In genomic region chrX:123405231-123405630, GRCh38 we compare ENCODE assay signal across 18 cellular contexts.
DNase-seq lines count a peak whose midpoint lies in the region; ATAC-seq, FAIRE-seq and TF ChIP-seq lines count a peak whose summit lies in the region.
"Had no signal": no experiment of that assay in that cellular context is flagged by ENCODE, and none has a peak within 500 bp of the region (broad histone marks: within the 10 kb centered on the region; RNA-seq: fewer than 3 reads in every experiment).

No MANE protein-coding gene starts in this region.

- TF ChIP-seq RAD21 in A549 (conservative IDR thresholded peaks at IDR 0.05 in 1 of 2, IDR thresholded peaks at IDR 0.05 in 1 of 2), result no peak

- no peaks in the 10 kb centered on the region for H3K27me3 Mint-ChIP-seq in astrocyte (ENCODE audit: low read depth, unreplicated experiment)
- H3K27me3 Mint-ChIP-seq: B cell; CD4-positive, alpha-beta T cell had no signal

- H3K4me3 ChIP-seq in A549 (no peak overlapping the region), astrocyte (ENCODE audit: insufficient read depth, low read depth, low read length) (no peak overlapping the region)
- H3K4me3 ChIP-seq: BLaER1 treated with 17β-estradiol and CSF1 and Interleukin-3, amounts not matched to agents 10 nM and 100 nM had no signal

- H3K79me2 ChIP-seq in astrocyte (ENCODE audit: insufficient read depth, low read length), result no peaks in the 10 kb centered on the region

- H4K20me1 ChIP-seq in astrocyte (ENCODE audit: insufficient read depth, low read length), result no peaks in the 10 kb centered on the region
- H4K20me1 ChIP-seq: BLaER1 treated with 17β-estradiol and CSF1 and Interleukin-3, amounts not matched to agents 10 nM and 100 nM had no signal

- FAIRE-seq in A549 (lab: Jason Lieb, UNC) (peak; percentile 7), GM12891 (lab: Jason Lieb, UNC) (peak; percentile 35), astrocyte (lab: Jason Lieb, UNC) (peak; percentile 65)
- FAIRE-seq: G401.6 had no signal

- no peak overlapping the region for H3K27ac Mint-ChIP-seq in astrocyte (ENCODE audit: unreplicated experiment)
- H3K27ac Mint-ChIP-seq: B cell; CD4-positive, alpha-beta T cell; CD8-positive, alpha-beta T cell had no signal

- H3K4me2 ChIP-seq in A549, result no peak overlapping the region
- no peak overlapping the region for H3K4me2 ChIP-seq in astrocyte (ENCODE audit: low read length)
- H3K4me2 ChIP-seq: BLaER1 treated with 17β-estradiol and CSF1 and Interleukin-3, amounts not matched to agents 10 nM and 100 nM had no signal

- no peak overlapping the region for H2AFZ ChIP-seq in astrocyte (ENCODE audit: low read depth, low read length)

- H3K9me3 ChIP-seq in A549 (no peaks in the 10 kb centered on the region), astrocyte (ENCODE audit: insufficient read depth, low read depth, low read length) (no peaks in the 10 kb centered on the region)
- H3K9me3 ChIP-seq: BLaER1 treated with 17β-estradiol and CSF1 and Interleukin-3, amounts not matched to agents 10 nM and 100 nM; Caco-2 had no signal

- no peak for TF ChIP-seq EP300 in A549 (IDR thresholded peaks at IDR 0.05)

- H3K4me3 Mint-ChIP-seq in astrocyte (ENCODE audit: unreplicated experiment), result no peak overlapping the region
- H3K4me3 Mint-ChIP-seq: B cell; CD4-positive, alpha-beta T cell; CD8-positive, alpha-beta T cell had no signal

- CTCF ChIA-PET in A549 (lab: Yijun Ruan, JAX), result no interaction called here

- H3K4me1 Mint-ChIP-seq in astrocyte (ENCODE audit: low read depth, unreplicated experiment), result peaks cover 16% of the 10 kb centered on the region
- H3K4me1 Mint-ChIP-seq: B cell had no signal

- 74% methylated on average over 3 of the region's 3 CpGs for WGBS in A549 (ENCODE audit: missing lambda C conversion rate)

- TF ChIP-seq CTCF in A549 (IDR thresholded peaks at IDR 0.05) (no peak), astrocyte (IDR thresholded peaks at IDR 0.05; ENCODE audit: insufficient read depth, low read depth, low read length) (no peak)

- H3K4me1 ChIP-seq in A549, result no peaks in the 10 kb centered on the region
- peaks cover 3% of the 10 kb centered on the region for H3K4me1 ChIP-seq in astrocyte (ENCODE audit: insufficient read depth, low read length)
- H3K4me1 ChIP-seq: BLaER1 treated with 17β-estradiol and CSF1 and Interleukin-3, amounts not matched to agents 10 nM and 100 nM; Caco-2 had no signal

- POLR2A ChIA-PET in A549 (lab: Yijun Ruan, JAX), result no interaction called here

- no peaks in the 10 kb centered on the region for H3K27me3 ChIP-seq in astrocyte (ENCODE audit: insufficient read depth, low read length)

- no peak for ATAC-seq in A549
- ATAC-seq in GM21381 (IDR thresholded peaks at IDR 0.05; ENCODE audit: unreplicated experiment), result no peak
- ATAC-seq in HG03045 (IDR thresholded peaks at IDR 0.05; ENCODE audit: unreplicated experiment), result no peak
- ATAC-seq: CD8-positive, alpha-beta T cell had no signal

- no peaks in the 10 kb centered on the region for H3K9me3 Mint-ChIP-seq in astrocyte (ENCODE audit: unreplicated experiment)
- H3K9me3 Mint-ChIP-seq: CD4-positive, alpha-beta T cell; CD8-positive, alpha-beta T cell had no signal

- H3K27ac ChIP-seq in A549, result no peak overlapping the region
- no peak overlapping the region for H3K27ac ChIP-seq in astrocyte (ENCODE audit: low read depth, low read length)
- H3K27ac ChIP-seq: 22Rv1; BLaER1 treated with 17β-estradiol and CSF1 and Interleukin-3, amounts not matched to agents 10 nM and 100 nM; C4-2B had no signal

- DNase-seq in A549 (ENCODE audit: low read depth in 1 of 2, low spot score in 1 of 2) (no peak), GM12891 (ENCODE audit: insufficient read length, low spot score) (no peak), astrocyte (ENCODE audit: low read depth) (no peak), iPS-NIHi11 (ENCODE audit: low spot score) (no peak)
- DNase-seq: ACHN; Caco-2; Calu3; CD4-positive, alpha-beta T cell; CD8-positive, alpha-beta T cell; DMS79 treated with DMSO at 0.1 percent for 48 hours; GF-D8 had no signal

- H3K9ac ChIP-seq in astrocyte (ENCODE audit: low read length), result no peak overlapping the region
- H3K9ac ChIP-seq: BLaER1 treated with 17β-estradiol and CSF1 and Interleukin-3, amounts not matched to agents 10 nM and 100 nM had no signal

- TF ChIP-seq POLR2A in A549 (IDR thresholded peaks at IDR 0.05; ENCODE audit: low read length) (no peak), GM12891 (IDR thresholded peaks at IDR 0.05; ENCODE audit: low read depth, low read length) (no peak)

- H3K36me3 ChIP-seq in astrocyte (ENCODE audit: insufficient read depth, low read length), result peaks cover 2% of the 10 kb centered on the region
- H3K36me3 ChIP-seq: BLaER1 treated with 17β-estradiol and CSF1 and Interleukin-3, amounts not matched to agents 10 nM and 100 nM had no signal

- peaks cover 4% of the 10 kb centered on the region for H3K36me3 Mint-ChIP-seq in astrocyte (ENCODE audit: low read depth, unreplicated experiment)
- H3K36me3 Mint-ChIP-seq: CD8-positive, alpha-beta T cell had no signal

TF ChIP-seq in A549, 52 proteins besides CTCF, POLR2A, EP300 and RAD21:
- TF ChIP-seq MAFK (IDR thresholded peaks at IDR 0.05; ENCODE audit: partially characterized antibody) (no peak), FOSB (CRISPR knock-in tag; IDR thresholded peaks at IDR 0.05) (no peak), JUNB (IDR thresholded peaks at IDR 0.05) (no peak), MAZ (IDR thresholded peaks at IDR 0.05; ENCODE audit: borderline replicate concordance, low read depth, low read length) (no peak)

TF ChIP-seq in GM12891, 5 proteins besides CTCF, POLR2A, EP300 and RAD21:
- TF ChIP-seq SPI1 (IDR thresholded peaks at IDR 0.05; ENCODE audit: low read depth, low read length) (no peak), POLR2AphosphoS5 (IDR thresholded peaks at IDR 0.05; ENCODE audit: low read depth, low read length) (no peak), TAF1 (IDR thresholded peaks at IDR 0.05; ENCODE audit: low read depth, low read length) (no peak), POU2F2 (IDR thresholded peaks at IDR 0.05; ENCODE audit: low read depth, low read length) (no peak), PAX5 (IDR thresholded peaks at IDR 0.05; ENCODE audit: insufficient read depth, low read length, severe bottlenecking) (no peak)
